ENCODE assay signal across 10 cellular contexts in the genomic region with DNA sequence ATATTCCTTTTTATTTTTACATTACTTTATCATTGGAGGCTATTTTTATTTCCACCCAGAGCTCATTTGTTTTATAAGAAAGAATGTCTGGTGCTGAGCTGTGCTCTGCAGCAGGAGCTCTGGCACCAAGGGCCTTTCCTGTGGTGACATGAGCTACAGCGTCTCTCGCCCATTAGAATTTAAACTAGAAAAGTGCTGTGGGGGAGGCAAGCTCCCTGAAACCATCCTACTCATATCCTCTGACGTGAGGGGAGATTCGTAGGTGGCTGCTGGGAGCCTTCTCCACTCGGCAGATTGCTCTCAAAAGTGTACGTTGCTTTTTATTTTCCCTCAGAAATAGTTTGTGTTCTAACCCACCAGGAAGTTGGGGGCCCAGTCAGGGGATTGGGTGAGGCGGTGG.
A peak's percentile ranks its signal among the peaks of the same experiment; 100 is the strongest.
DNase-seq lines count a peak whose midpoint lies in the region; ATAC-seq lines count a peak whose summit lies in the region.
"Had no signal": no experiment of that assay in that cellular context is flagged by ENCODE, and none has a peak within 500 bp of the region (broad histone marks: within the 10 kb centered on the region; RNA-seq: fewer than 3 reads in every experiment).

No MANE protein-coding gene starts in this region.

- H3K4me3 ChIP-seq in mesodermal cell (ENCODE audit: extremely low read depth, insufficient read depth, low read length, poor library complexity, severe bottlenecking), result no peak overlapping the region
- H3K4me3 ChIP-seq: sigmoid colon had no signal

- 80% methylated on average over 2 of the region's 7 CpGs; no CpG with 5 or more reads in 1 of the 2 experiments for WGBS in mesodermal cell (ENCODE audit: insufficient coverage in 2 of 2), 2 experiments

- no peaks in the 10 kb centered on the region for H3K36me3 ChIP-seq in mesodermal cell (ENCODE audit: control insufficient read depth, insufficient read depth, low read length)
- H3K36me3 ChIP-seq: sigmoid colon had no signal

- H3K9me3 ChIP-seq in mesodermal cell (ENCODE audit: control insufficient read depth, low read length), result no peaks in the 10 kb centered on the region
- H3K9me3 ChIP-seq: sigmoid colon had no signal

- peaks cover 3% of the 10 kb centered on the region for H3K9me3 Mint-ChIP-seq in activated naive CD8-positive, alpha-beta T cell (ENCODE audit: low read depth)

- H3K27me3 Mint-ChIP-seq in activated naive CD8-positive, alpha-beta T cell, result no peaks in the 10 kb centered on the region

- H3K4me1 Mint-ChIP-seq in activated naive CD8-positive, alpha-beta T cell (ENCODE audit: low read depth), result peaks cover 90% of the 10 kb centered on the region

- H3K4me3 Mint-ChIP-seq in activated naive CD8-positive, alpha-beta T cell, result peak overlapping the region; percentile 83

- peaks cover 20% of the 10 kb centered on the region for H3K4me1 ChIP-seq in mesodermal cell (ENCODE audit: control insufficient read depth, insufficient read depth, low read length, poor library complexity, severe bottlenecking)

- peaks cover 7% of the 10 kb centered on the region for H3K36me3 Mint-ChIP-seq in activated naive CD8-positive, alpha-beta T cell

- peak overlapping the region; percentile 65 for H3K27ac ChIP-seq in mesodermal cell (ENCODE audit: low read depth, low read length, severe bottlenecking)

- peak; percentile 81 for DNase-seq in activated effector memory CD4-positive, alpha-beta T cell treated with anti-CD3 and anti-CD28 coated beads, Interleukin-2, amount 50 U/mL, for 16 hours
- no peak for DNase-seq in activated effector memory CD4-positive, alpha-beta T cell treated with Interleukin-2 at 50 U/mL for 16 hours
- DNase-seq in superior temporal gyrus (ENCODE audit: extremely low spot score) (peak; percentile 46), left lobe of liver (ENCODE audit: low spot score) (no peak), DMS79 treated with DMSO at 0.1 percent for 48 hours (lab: John Stamatoyannopoulos, UW) (no peak), NCI-H1048 (lab: John Stamatoyannopoulos, UW) (no peak)
- DNase-seq: NCI-H774, sigmoid colon had no signal

- H3K27ac Mint-ChIP-seq in activated naive CD8-positive, alpha-beta T cell, result peak overlapping the region; percentile 96

- no peak for ATAC-seq in left lobe of liver

Comparison
In these comparisons a context has a peak if more than half of its experiments do, and no peak if none do; other contexts are left out.
1. DNase-seq: peak in activated effector memory CD4-positive, alpha-beta T cell treated with anti-CD3 and anti-CD28 coated beads, Interleukin-2, amount 50 U/mL, for 16 hours (single experiment) and superior temporal gyrus (single experiment); none in activated effector memory CD4-positive, alpha-beta T cell treated with Interleukin-2 at 50 U/mL for 16 hours (single experiment), left lobe of liver (single experiment), DMS79 treated with DMSO at 0.1 percent for 48 hours (single experiment) and NCI-H1048 (single experiment).